Comparison of ENCODE assay signal across 24 cellular contexts in the genomic region with DNA sequence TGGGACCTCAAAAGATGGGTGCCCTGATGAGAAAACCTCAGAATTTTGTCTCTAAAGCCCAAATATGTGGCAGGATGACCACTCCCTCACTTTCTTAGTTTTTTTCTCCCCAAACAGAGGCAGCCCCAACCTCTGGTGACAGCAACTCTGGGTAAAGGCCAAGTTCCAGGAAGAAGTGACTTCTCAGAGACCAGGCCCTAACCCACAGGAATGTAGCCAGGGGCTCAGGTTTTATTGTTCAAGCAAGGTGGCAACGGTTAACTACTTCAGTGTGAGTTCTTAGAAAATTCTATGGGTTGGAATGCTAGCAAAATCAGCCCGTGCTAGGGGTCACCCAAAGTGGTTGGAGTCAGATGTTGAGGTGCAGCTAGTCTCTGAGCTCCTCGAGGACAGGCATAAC. TPM values are rescaled to one million over a fixed set of nuclear protein-coding genes. Genes with fewer than 3 reads are reported as not detected.
"Had no signal": no experiment of that assay in that cellular context is flagged by ENCODE, and none has a peak within 500 bp of the region (broad histone marks: within the 10 kb centered on the region; RNA-seq: fewer than 3 reads in every experiment).

No MANE protein-coding gene starts in this region.

- DNase-seq: activated B cell treated with CpG ODN at 0.5 μM for 24 hours; activated CD4-positive, alpha-beta T cell treated with anti-CD3 and anti-CD28 coated beads for 36 hours; activated CD4-positive, alpha-beta T cell treated with anti-CD3 and anti-CD28 coated beads, Interleukin-2, amount 50 U/mL, for 4 hours; activated CD8-positive, alpha-beta memory T cell treated with anti-CD3 and anti-CD28 coated beads for 24 hours; activated CD8-positive, alpha-beta memory T cell treated with anti-CD3 and anti-CD28 coated beads, Interleukin-2, amount 50 U/mL, for 4 hours; activated T-cell treated with anti-CD3 and anti-CD28 coated beads, Interleukin-2, amount 50 U/mL, for 24 hours; colonic mucosa; endodermal cell; left lung; naive thymus-derived CD4-positive, alpha-beta T cell; retina; stimulated activated CD4-positive, alpha-beta T cell treated with anti-CD3 and anti-CD28 coated beads, Interleukin-4, amount 100 ng/mL, for 4 hours; stimulated activated naive CD8-positive, alpha-beta T cell treated with anti-CD3 and anti-CD28 coated beads, Interleukin-15, Interleukin-2, amounts not matched to agents 100 U/mL and 50 U/mL, for 24 hours; T-helper 9 cell had no signal

- H3K4me1 ChIP-seq: ascending aorta, colonic mucosa, left lung, neural progenitor cell had no signal

- H3K36me3 ChIP-seq: ascending aorta, colonic mucosa, left lung, neural progenitor cell, tibial nerve had no signal

- H3K36me3 Mint-ChIP-seq: activated naive CD4-positive, alpha-beta T cell treated with anti-CD3 and anti-CD28 coated beads, Interleukin-2, amount 50 U/mL, for 72 hours; naive thymus-derived CD4-positive, alpha-beta T cell; neural progenitor cell had no signal

- H3K27me3 ChIP-seq: ascending aorta, colonic mucosa, left lung, tibial nerve had no signal

- H3K27me3 Mint-ChIP-seq: activated B cell treated with CpG ODN at 0.5 μM for 24 hours; activated CD4-positive, alpha-beta T cell treated with anti-CD3 and anti-CD28 coated beads for 36 hours; activated T-cell treated with anti-CD3 and anti-CD28 coated beads, Interleukin-2, amount 50 U/mL, for 24 hours; activated T-helper 17 cell treated with anti-CD3 and anti-CD28 coated beads, Interleukin-2, amount 50 U/mL, for 72 hours; naive thymus-derived CD4-positive, alpha-beta T cell had no signal

- H3K4me1 Mint-ChIP-seq: activated CD4-positive, alpha-beta T cell treated with anti-CD3 and anti-CD28 coated beads for 36 hours; activated T-helper 17 cell treated with anti-CD3 and anti-CD28 coated beads, Interleukin-2, amount 50 U/mL, for 72 hours; endodermal cell had no signal

- ATAC-seq: activated CD4-positive, alpha-beta T cell treated with anti-CD3 and anti-CD28 coated beads for 36 hours; activated naive CD4-positive, alpha-beta T cell treated with anti-CD3 and anti-CD28 coated beads, Interleukin-2, amount 50 U/mL, for 72 hours; activated T-helper 17 cell treated with anti-CD3 and anti-CD28 coated beads, Interleukin-2, amount 50 U/mL, for 72 hours; left lung; naive thymus-derived CD4-positive, alpha-beta T cell; stimulated activated naive CD8-positive, alpha-beta T cell treated with anti-CD3 and anti-CD28 coated beads, Interleukin-15, Interleukin-2, amounts not matched to agents 100 U/mL and 50 U/mL, for 24 hours had no signal

- H3K9me3 Mint-ChIP-seq: activated B cell treated with CpG ODN at 0.5 μM for 24 hours; activated naive CD4-positive, alpha-beta T cell treated with anti-CD3 and anti-CD28 coated beads, Interleukin-2, amount 50 U/mL, for 72 hours; activated T-cell treated with anti-CD3 and anti-CD28 coated beads, Interleukin-2, amount 50 U/mL, for 24 hours; activated T-helper 17 cell treated with anti-CD3 and anti-CD28 coated beads, Interleukin-2, amount 50 U/mL, for 72 hours; endodermal cell; naive thymus-derived CD4-positive, alpha-beta T cell; neural progenitor cell had no signal

- H3K9ac ChIP-seq: neural progenitor cell had no signal

- H3K27ac Mint-ChIP-seq: activated B cell treated with CpG ODN at 0.5 μM for 24 hours; activated CD4-positive, alpha-beta T cell treated with anti-CD3 and anti-CD28 coated beads for 36 hours; activated naive CD4-positive, alpha-beta T cell treated with anti-CD3 and anti-CD28 coated beads, Interleukin-2, amount 50 U/mL, for 72 hours; activated T-cell treated with anti-CD3 and anti-CD28 coated beads, Interleukin-2, amount 50 U/mL, for 24 hours; activated T-helper 17 cell treated with anti-CD3 and anti-CD28 coated beads, Interleukin-2, amount 50 U/mL, for 72 hours; endodermal cell; neural progenitor cell had no signal

- H3K9me3 ChIP-seq: ascending aorta, colonic mucosa, left lung, tibial nerve had no signal

- H3K4me3 ChIP-seq: ascending aorta, colonic mucosa, left lung, neural progenitor cell, tibial nerve had no signal

- H3K4me3 Mint-ChIP-seq: activated B cell treated with CpG ODN at 0.5 μM for 24 hours; activated CD4-positive, alpha-beta T cell treated with anti-CD3 and anti-CD28 coated beads for 36 hours; activated T-cell treated with anti-CD3 and anti-CD28 coated beads, Interleukin-2, amount 50 U/mL, for 24 hours; activated T-helper 17 cell treated with anti-CD3 and anti-CD28 coated beads, Interleukin-2, amount 50 U/mL, for 72 hours; endodermal cell; naive thymus-derived CD4-positive, alpha-beta T cell; neural progenitor cell had no signal

- H3K4me2 ChIP-seq: neural progenitor cell had no signal

RNA-seq across cellular contexts. Expression of gene ACSBG1, which starts 24.9 kb away (rescaled TPM):
- total RNA-seq: activated naive CD4-positive, alpha-beta T cell treated with anti-CD3 and anti-CD28 coated beads, Interleukin-2, amount 50 U/mL, for 72 hours; activated T-helper 17 cell treated with anti-CD3 and anti-CD28 coated beads, Interleukin-2, amount 50 U/mL, for 72 hours; ascending aorta; kidney epithelial cell; lung microvascular endothelial cell; posterior vena cava; subcutaneous adipose tissue; T-helper 1 cell treated with Interleukin-12 subunit alpha and Interleukin-12 subunit beta and Interleukin-4 antibody, amounts not matched to agents 30 ng/mL and 1 ng/mL, for 36 hours had no signal
